Comparison of ENCODE assay signal across 16 cellular contexts in genomic region chr7:106016331-106016730, GRCh38. TPM values are rescaled to one million over a fixed set of nuclear protein-coding genes. Genes with fewer than 3 reads are reported as not detected.
DNase-seq lines count a peak whose midpoint lies in the region; ATAC-seq and TF ChIP-seq lines count a peak whose summit lies in the region.
"Had no signal": no experiment of that assay in that cellular context is flagged by ENCODE, and none has a peak within 500 bp of the region (broad histone marks: within the 10 kb centered on the region; RNA-seq: fewer than 3 reads in every experiment).

No MANE protein-coding gene starts in this region.

- H3K27ac ChIP-seq in VCaP = peak overlapping the region; percentile 10; the same call in 1 of the 2 replicates
- no peak overlapping the region for H3K27ac ChIP-seq in SJCRH30
- H3K27ac ChIP-seq: C4-2B had no signal

- no peaks in the 10 kb centered on the region for H3K9me3 ChIP-seq in SJCRH30 (replicated peaks)

- DNase-seq in activated naive CD8-positive, alpha-beta T cell treated with anti-CD3 and anti-CD28 coated beads for 36 hours = no peak
- DNase-seq in SJCRH30 (no peak), T1000 (lab: John Stamatoyannopoulos, UW) (no peak)
- DNase-seq in activated CD4-positive, alpha-beta T cell treated with anti-CD3 and anti-CD28 coated beads for 1 hour = no peak
- DNase-seq: GOT3, NCI-H1436, NCI-H2081 treated with DMSO at 0.1 percent for 48 hours, NCI-H345, NCI-H748 treated with DMSO at 0.1 percent for 48 hours had no signal

- no peak overlapping the region for H3K4me3 ChIP-seq in SJCRH30

- H3K4me1 ChIP-seq in SJCRH30 = no peaks in the 10 kb centered on the region

- H3K4me1 Mint-ChIP-seq in activated naive CD8-positive, alpha-beta T cell (ENCODE audit: low read depth) = peaks cover 72% of the 10 kb centered on the region
- H3K4me1 Mint-ChIP-seq in activated naive CD8-positive, alpha-beta T cell treated with anti-CD3 and anti-CD28 coated beads for 36 hours = peaks cover 41% of the 10 kb centered on the region
- H3K4me1 Mint-ChIP-seq in nephron = peaks cover 35% of the 10 kb centered on the region

- ATAC-seq in HG02840 (IDR thresholded peaks at IDR 0.05; ENCODE audit: low FRiP score, unreplicated experiment) = no peak
- ATAC-seq: Right ventricle myocardium inferior, SK-N-SH treated with all-trans-retinoic acid at 6 μM for 48 hours had no signal

- TF ChIP-seq CTCF in VCaP (conservative IDR thresholded peaks at IDR 0.05) (no peak), nephron (IDR thresholded peaks at IDR 0.05; ENCODE audit: unreplicated experiment in 3 of 3) (no peak)

- H3K4me3 Mint-ChIP-seq in activated naive CD8-positive, alpha-beta T cell = no peak overlapping the region
- H3K4me3 Mint-ChIP-seq in activated naive CD8-positive, alpha-beta T cell treated with anti-CD3 and anti-CD28 coated beads for 36 hours = no peak overlapping the region
- peak overlapping the region in 1 of 3 experiments; percentile 2 for H3K4me3 Mint-ChIP-seq in nephron

- H3K27ac Mint-ChIP-seq in activated naive CD8-positive, alpha-beta T cell = peak overlapping the region; percentile 50
- H3K27ac Mint-ChIP-seq in activated naive CD8-positive, alpha-beta T cell treated with anti-CD3 and anti-CD28 coated beads for 36 hours = no peak overlapping the region
- peak overlapping the region; percentile 42 to 46 (median 45) for H3K27ac Mint-ChIP-seq in nephron

- no peaks in the 10 kb centered on the region for H3K27me3 ChIP-seq in SJCRH30

- no peaks in the 10 kb centered on the region for H3K36me3 ChIP-seq in SJCRH30

- H3K36me3 Mint-ChIP-seq in activated naive CD8-positive, alpha-beta T cell = peaks cover 3% of the 10 kb centered on the region
- no peaks in the 10 kb centered on the region for H3K36me3 Mint-ChIP-seq in activated naive CD8-positive, alpha-beta T cell treated with anti-CD3 and anti-CD28 coated beads for 36 hours
- no peaks in the 10 kb centered on the region for H3K36me3 Mint-ChIP-seq in nephron (ENCODE audit: low read depth)

- no peaks in the 10 kb centered on the region for H3K9me3 Mint-ChIP-seq in activated naive CD8-positive, alpha-beta T cell (ENCODE audit: low read depth)
- H3K9me3 Mint-ChIP-seq in activated naive CD8-positive, alpha-beta T cell treated with anti-CD3 and anti-CD28 coated beads for 36 hours = no peaks in the 10 kb centered on the region
- H3K9me3 Mint-ChIP-seq in nephron = no peaks in the 10 kb centered on the region

- peaks cover 1% of the 10 kb centered on the region for H3K27me3 Mint-ChIP-seq in activated naive CD8-positive, alpha-beta T cell
- no peaks in the 10 kb centered on the region for H3K27me3 Mint-ChIP-seq in activated naive CD8-positive, alpha-beta T cell treated with anti-CD3 and anti-CD28 coated beads for 36 hours
- H3K27me3 Mint-ChIP-seq in nephron (ENCODE audit: low read depth) = peaks cover 27% of the 10 kb centered on the region

RNA-seq across cellular contexts. Expression of gene CDHR3, which starts 53.3 kb away (rescaled TPM):
- total RNA-seq in activated naive CD8-positive, alpha-beta T cell treated with anti-CD3 and anti-CD28 coated beads for 36 hours = under 1 TPM in 1 of 2 experiments, not detected in 1; 0.38 TPM
- total RNA-seq in SJCRH30 (2014; rRNA removed; shearing (Covaris generic)) = 0.91 and 1.5 TPM in 2 replicates
